ENCODE assay signal across 9 cellular contexts in genomic region chr14:51860836-51861583, GRCh38. TPM values are rescaled to one million over a fixed set of nuclear protein-coding genes. Genes with fewer than 3 reads are reported as not detected.
DNase-seq lines count a peak whose midpoint lies in the region; ATAC-seq, FAIRE-seq and TF ChIP-seq lines count a peak whose summit lies in the region.
"Had no signal": no experiment of that assay in that cellular context is flagged by ENCODE, and none has a peak within 500 bp of the region (broad histone marks: within the 10 kb centered on the region; RNA-seq: fewer than 3 reads in every experiment).

No MANE protein-coding gene starts in this region.

- no peak for TF ChIP-seq CTCF in brain (conservative IDR thresholded peaks at IDR 0.05)
- TF ChIP-seq CTCF in lower lobe of right lung (IDR thresholded peaks at IDR 0.05) = no peak

- H3K4me3 Mint-ChIP-seq in brain = peak overlapping the region; percentile 90 to 99 (median 94)

- H3K4me1 Mint-ChIP-seq in brain = peaks cover 29% of the 10 kb centered on the region

- H3K27ac Mint-ChIP-seq in brain = peak overlapping the region; percentile 98 to 99 (median 99)

- H3K4me1 ChIP-seq in lower lobe of right lung = peaks cover 11% of the 10 kb centered on the region

- H3K9me3 ChIP-seq in KOPT-K1 (ENCODE audit: insufficient read depth, low read length, poor library complexity, severe bottlenecking) (no peaks in the 10 kb centered on the region), lower lobe of right lung (no peaks in the 10 kb centered on the region)

- no peaks in the 10 kb centered on the region for H3K36me3 Mint-ChIP-seq in brain

- H3K27me3 Mint-ChIP-seq in brain = no peaks in the 10 kb centered on the region

- peak overlapping the region; percentile 97 for H3K27ac ChIP-seq in KOPT-K1 (ENCODE audit: low read depth, low read length, poor library complexity, severe bottlenecking)
- H3K27ac ChIP-seq in lower lobe of right lung = peak overlapping the region; percentile 69
- H3K27ac ChIP-seq: C4-2B had no signal

- peak; percentile 74 for DNase-seq in NCI-H1092 treated with DMSO at 0.1 percent for 48 hours (lab: John Stamatoyannopoulos, UW)
- DNase-seq in NCI-H1092 (lab: John Stamatoyannopoulos, UW) = no peak
- DNase-seq in lower lobe of right lung = no peak
- DNase-seq in urothelium cell line (ENCODE audit: low spot score) = peak; percentile 45
- DNase-seq in ecto neural progenitor cell (ENCODE audit: low spot score) = no peak
- no peak for DNase-seq in NCI-H2196 (lab: John Stamatoyannopoulos, UW; ENCODE audit: unreplicated experiment)

- intact Hi-C loops in lower lobe of right lung (cut with DNase I) = no loop called here

- no peak for ATAC-seq in lower lobe of right lung

- FAIRE-seq in urothelium cell line (lab: Jason Lieb, UNC) = peak; percentile 37

- H3K36me3 ChIP-seq in KOPT-K1 (ENCODE audit: insufficient read depth, low read length) (no peaks in the 10 kb centered on the region), lower lobe of right lung (no peaks in the 10 kb centered on the region)

- peak overlapping the region; percentile 56 for H3K4me3 ChIP-seq in lower lobe of right lung

- H3K27me3 ChIP-seq in lower lobe of right lung (ENCODE audit: low read depth) = no peaks in the 10 kb centered on the region

- peaks cover 0 to 7% (median 0%) of the 10 kb centered on the region in 5 experiments for H3K9me3 Mint-ChIP-seq in brain

RNA-seq across cellular contexts. Expression of gene GNG2, which starts 0.6 kb away (rescaled TPM):
- 80.8 TPM for polyA plus RNA-seq in brain (ENCODE audit: insufficient read depth, low read depth, low replicate concordance)
- total RNA-seq in lower lobe of right lung = 23.8 TPM

Comparison
In these comparisons a context has a peak if more than half of its experiments do, and no peak if none do; other contexts are left out.
1. DNase-seq: peak in NCI-H1092 treated with DMSO at 0.1 percent for 48 hours (single experiment) and urothelium cell line (single experiment); none in NCI-H1092 (single experiment), lower lobe of right lung (single experiment), ecto neural progenitor cell (single experiment) and NCI-H2196 (single experiment).